In the genomic region with DNA sequence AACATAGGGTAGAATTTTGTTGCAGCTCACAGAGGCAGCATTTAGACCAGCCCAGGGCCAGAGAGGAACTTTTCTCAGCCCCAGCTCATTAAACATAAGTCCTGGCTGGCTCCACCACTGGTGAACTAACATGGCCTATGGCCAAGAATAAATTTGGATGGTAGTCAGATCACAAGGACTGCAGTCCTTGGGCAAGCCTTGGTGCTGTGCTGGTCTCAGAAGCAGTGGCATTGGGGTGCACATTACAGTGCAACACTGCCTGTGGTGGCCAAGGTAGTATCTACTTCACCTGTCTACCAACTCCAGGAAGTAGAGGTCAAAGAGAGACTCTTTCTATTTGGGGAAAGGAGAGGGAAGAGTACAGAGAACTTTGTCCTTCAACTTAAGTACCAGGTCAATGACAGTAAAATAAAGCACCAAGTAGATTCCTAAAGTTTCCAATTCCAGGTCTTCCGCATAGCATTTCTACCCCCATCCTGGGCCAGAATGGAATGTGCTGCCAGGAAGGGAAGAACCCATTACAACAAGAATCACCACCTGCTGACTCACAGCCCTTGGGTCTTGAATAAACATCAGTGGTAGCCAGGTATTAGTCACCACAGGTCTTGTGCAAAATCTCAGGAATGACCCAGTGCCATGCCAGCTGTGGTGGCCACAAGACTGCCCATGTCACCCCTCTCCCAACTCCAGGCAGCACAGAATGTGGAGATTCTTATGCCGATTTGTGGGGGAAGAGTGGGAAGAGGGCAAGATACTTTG, we compare ENCODE assay signal across 14 cellular contexts.
DNase-seq lines count a peak whose midpoint lies in the region; FAIRE-seq and TF ChIP-seq lines count a peak whose summit lies in the region.
"Had no signal": no experiment of that assay in that cellular context is flagged by ENCODE, and none has a peak within 500 bp of the region (broad histone marks: within the 10 kb centered on the region; RNA-seq: fewer than 3 reads in every experiment).

No MANE protein-coding gene starts in this region.

- peak overlapping the region; percentile 37 for H3K4me2 ChIP-seq in astrocyte (ENCODE audit: low read length)

- peaks cover 16% of the 10 kb centered on the region for H3K4me1 Mint-ChIP-seq in astrocyte (ENCODE audit: low read depth, unreplicated experiment)
- H3K4me1 Mint-ChIP-seq in osteocyte (ENCODE audit: unreplicated experiment), result no peaks in the 10 kb centered on the region
- H3K4me1 Mint-ChIP-seq: immature natural killer cell had no signal

- no peaks in the 10 kb centered on the region for H4K20me1 ChIP-seq in astrocyte (ENCODE audit: insufficient read depth, low read length)

- H3K27me3 ChIP-seq in ACC112 (ENCODE audit: insufficient read depth, low read length) (no peaks in the 10 kb centered on the region), astrocyte (ENCODE audit: insufficient read depth, low read length) (no peaks in the 10 kb centered on the region), colonic mucosa (no peaks in the 10 kb centered on the region)
- H3K27me3 ChIP-seq: body of pancreas had no signal

- H3K27ac Mint-ChIP-seq in astrocyte (ENCODE audit: unreplicated experiment), result peak overlapping the region; percentile 68
- H3K27ac Mint-ChIP-seq in osteocyte (ENCODE audit: unreplicated experiment), result no peak overlapping the region
- H3K27ac Mint-ChIP-seq: immature natural killer cell had no signal

- H3K79me2 ChIP-seq in ACC112 (ENCODE audit: control insufficient read depth, insufficient read depth, low read length, unreplicated experiment), result no peaks in the 10 kb centered on the region
- no peaks in the 10 kb centered on the region for H3K79me2 ChIP-seq in astrocyte (ENCODE audit: insufficient read depth, low read length)

- H3K36me3 ChIP-seq in ACC112 (ENCODE audit: insufficient read depth, low read length) (no peaks in the 10 kb centered on the region), astrocyte (ENCODE audit: insufficient read depth, low read length) (no peaks in the 10 kb centered on the region), colonic mucosa (no peaks in the 10 kb centered on the region)
- H3K36me3 ChIP-seq: WERI-Rb-1 had no signal

- H3K27ac ChIP-seq in ACC112 (ENCODE audit: low read depth, low read length) (peak overlapping the region; percentile 43; the same call in 1 of the 2 replicates), astrocyte (ENCODE audit: low read depth, low read length) (peak overlapping the region; percentile 45), colonic mucosa (no peak overlapping the region)
- H3K27ac ChIP-seq: body of pancreas, WERI-Rb-1 had no signal

- intact Hi-C loops in colonic mucosa (cut with DNase I), result no loop called here

- H3K9ac ChIP-seq in astrocyte (ENCODE audit: low read length), result no peak overlapping the region
- H3K9ac ChIP-seq in colonic mucosa (ENCODE audit: low read depth in 2 of 2, low read length in 2 of 2), result no peak overlapping the region

- no peak for FAIRE-seq in astrocyte (lab: Jason Lieb, UNC)
- FAIRE-seq: GM18507 had no signal

- no peaks in the 10 kb centered on the region for H3K27me3 Mint-ChIP-seq in astrocyte (ENCODE audit: low read depth, unreplicated experiment)
- no peaks in the 10 kb centered on the region for H3K27me3 Mint-ChIP-seq in osteocyte (ENCODE audit: unreplicated experiment)
- H3K27me3 Mint-ChIP-seq: type B pancreatic cell had no signal

- H3K4me1 ChIP-seq in ACC112 (ENCODE audit: control insufficient read depth, insufficient read depth, low read length, unreplicated experiment) (no peaks in the 10 kb centered on the region), astrocyte (ENCODE audit: insufficient read depth, low read length) (peaks cover 7% of the 10 kb centered on the region), colonic mucosa (no peaks in the 10 kb centered on the region)
- H3K4me1 ChIP-seq: body of pancreas had no signal

- TF ChIP-seq CTCF in astrocyte (IDR thresholded peaks at IDR 0.05; ENCODE audit: insufficient read depth, low read depth, low read length) (no peak), GM10266 (IDR thresholded peaks at IDR 0.05; ENCODE audit: control insufficient read depth, insufficient read depth, low read depth, missing control alignments) (no peak), colonic mucosa (IDR thresholded peaks at IDR 0.05) (no peak), osteocyte (IDR thresholded peaks at IDR 0.05) (no peak)

- H3K4me3 Mint-ChIP-seq in astrocyte (ENCODE audit: unreplicated experiment), result no peak overlapping the region
- H3K4me3 Mint-ChIP-seq in osteocyte (ENCODE audit: unreplicated experiment), result no peak overlapping the region
- H3K4me3 Mint-ChIP-seq: immature natural killer cell, type B pancreatic cell had no signal

- no peak overlapping the region for H2AFZ ChIP-seq in ACC112 (ENCODE audit: low read length, unreplicated experiment)
- H2AFZ ChIP-seq in astrocyte (ENCODE audit: low read depth, low read length), result peak overlapping the region; percentile 3

- H3K4me3 ChIP-seq in ACC112 (ENCODE audit: low read depth, low read length) (peak overlapping the region; percentile 32; the same call in 1 of the 2 replicates), astrocyte (ENCODE audit: insufficient read depth, low read depth, low read length) (no peak overlapping the region), colonic mucosa (no peak overlapping the region)
- H3K4me3 ChIP-seq: body of pancreas had no signal

- H3K9me3 Mint-ChIP-seq in astrocyte (ENCODE audit: unreplicated experiment), result peaks cover 13% of the 10 kb centered on the region
- peaks cover 18% of the 10 kb centered on the region for H3K9me3 Mint-ChIP-seq in osteocyte (ENCODE audit: unreplicated experiment)

- peak; percentile 98 for DNase-seq in HT1080 (ENCODE audit: low read depth)
- peak; percentile 87 for DNase-seq in astrocyte (ENCODE audit: low read depth)
- peak; percentile 75 for DNase-seq in islet precursor cell
- no peak for DNase-seq in GM10266 (ENCODE audit: extremely low spot score)
- DNase-seq in colonic mucosa, result no peak
- no peak for DNase-seq in osteocyte (ENCODE audit: extremely low spot score, unreplicated experiment)
- DNase-seq in NCI-H82 treated with DMSO at 0.1 percent for 48 hours (lab: John Stamatoyannopoulos, UW; ENCODE audit: unreplicated experiment), result no peak
- DNase-seq: immature natural killer cell, SHP77 treated with DMSO at 0.1 percent for 48 hours, WERI-Rb-1 had no signal

- H3K36me3 Mint-ChIP-seq in astrocyte (ENCODE audit: low read depth, unreplicated experiment) (no peaks in the 10 kb centered on the region), osteocyte (ENCODE audit: unreplicated experiment) (peaks cover 5% of the 10 kb centered on the region)

- H3K9me3 ChIP-seq in astrocyte (ENCODE audit: insufficient read depth, low read depth, low read length) (peaks cover 5% of the 10 kb centered on the region), colonic mucosa (no peaks in the 10 kb centered on the region)

Comparison
In these comparisons a context has a peak if more than half of its experiments do, and no peak if none do; other contexts are left out.
1. DNase-seq: peak in HT1080 (single experiment), astrocyte (single experiment) and islet precursor cell (single experiment); none in GM10266 (single experiment), colonic mucosa (single experiment), osteocyte (single experiment) and NCI-H82 treated with DMSO at 0.1 percent for 48 hours (single experiment).